22 cellular contexts compared by ENCODE assay signal in the genomic region with DNA sequence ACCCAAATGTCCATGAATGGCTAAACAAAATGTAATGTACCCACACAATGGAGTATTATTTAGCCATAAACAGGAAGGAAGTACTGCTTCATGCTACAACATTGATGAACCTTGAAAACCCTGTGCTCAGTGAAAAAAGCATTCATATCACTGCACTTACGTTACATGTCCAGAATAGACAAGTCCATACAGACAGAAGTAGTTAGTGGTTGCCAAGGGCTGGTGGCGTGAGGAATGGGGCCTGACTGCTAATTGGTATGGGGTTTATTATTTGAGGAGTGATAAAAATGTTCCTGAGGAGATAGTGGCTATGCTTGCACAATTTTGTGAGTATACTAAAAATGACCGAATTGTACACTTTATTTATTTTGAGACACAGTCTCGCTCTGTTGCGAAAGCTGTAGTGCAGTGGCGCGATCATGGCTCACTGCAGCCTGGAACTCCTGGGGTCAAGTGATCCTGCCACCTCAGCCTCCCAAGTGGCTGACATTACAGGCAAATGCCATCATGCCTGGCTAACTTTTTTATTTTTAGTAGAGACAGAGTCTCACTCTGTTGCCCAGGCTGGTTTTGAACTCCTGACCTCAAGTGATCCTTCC. TPM values are rescaled to one million over a fixed set of nuclear protein-coding genes. Genes with fewer than 3 reads are reported as not detected.
"Had no signal": no experiment of that assay in that cellular context is flagged by ENCODE, and none has a peak within 500 bp of the region (broad histone marks: within the 10 kb centered on the region; RNA-seq: fewer than 3 reads in every experiment).

No MANE protein-coding gene starts in this region.

- H3K27ac ChIP-seq: epithelial cell of prostate, heart left ventricle, parathyroid adenoma, uterus had no signal

- H3K79me2 ChIP-seq: parathyroid adenoma had no signal

- H3K4me3 ChIP-seq: heart left ventricle, mucosa of descending colon, uterus had no signal

- H3K36me3 ChIP-seq: heart left ventricle, uterus had no signal

- H3K9ac ChIP-seq: parathyroid adenoma had no signal

- H2AFZ ChIP-seq: parathyroid adenoma had no signal

- DNase-seq: activated B cell treated with CpG ODN at 0.5 μM for 24 hours; activated CD4-positive, alpha-beta T cell treated with anti-CD3 and anti-CD28 coated beads for 48 hours; activated CD8-positive, alpha-beta T cell treated with anti-CD3 and anti-CD28 coated beads for 36 hours; activated effector memory CD4-positive, alpha-beta T cell treated with Interleukin-2 at 50 U/mL for 16 hours; activated naive CD4-positive, alpha-beta T cell treated with anti-CD3 and anti-CD28 coated beads, Interleukin-2, amount 50 U/mL, for 16 hours; activated T-cell treated with anti-CD3 and anti-CD28 coated beads, Interleukin-2, amount 50 U/mL, for 4 hours; effector memory CD4-positive, alpha-beta T cell; foreskin melanocyte; heart left ventricle; mucosa of descending colon; naive thymus-derived CD4-positive, alpha-beta T cell; uterus had no signal

- H3K4me1 ChIP-seq: heart left ventricle, parathyroid adenoma, uterus had no signal

- H3K27me3 ChIP-seq: heart left ventricle, uterus had no signal

- H3K9me3 ChIP-seq: mucosa of descending colon, uterus had no signal

RNA-seq across cellular contexts. Expression of a gene that starts 28.0 kb away (rescaled TPM):
- total RNA-seq: activated B cell treated with CpG ODN at 0.5 μM for 24 hours; activated CD8-positive, alpha-beta T cell treated with anti-CD3 and anti-CD28 coated beads for 36 hours; activated T-cell treated with anti-CD3 and anti-CD28 coated beads, Interleukin-2, amount 50 U/mL, for 4 hours; astrocyte; bronchial epithelial cell; cerebellum; fibroblast of lung; heart left ventricle; left colon; lung microvascular endothelial cell; mucosa of descending colon; naive thymus-derived CD4-positive, alpha-beta T cell; renal cortical epithelial cell; uterus had no signal
- polyA plus RNA-seq: adipose tissue; fibroblast of lung; heart left ventricle; naive thymus-derived CD4-positive, alpha-beta T cell had no signal
